Comparison of ENCODE assay signal across 13 cellular contexts in the genomic region with DNA sequence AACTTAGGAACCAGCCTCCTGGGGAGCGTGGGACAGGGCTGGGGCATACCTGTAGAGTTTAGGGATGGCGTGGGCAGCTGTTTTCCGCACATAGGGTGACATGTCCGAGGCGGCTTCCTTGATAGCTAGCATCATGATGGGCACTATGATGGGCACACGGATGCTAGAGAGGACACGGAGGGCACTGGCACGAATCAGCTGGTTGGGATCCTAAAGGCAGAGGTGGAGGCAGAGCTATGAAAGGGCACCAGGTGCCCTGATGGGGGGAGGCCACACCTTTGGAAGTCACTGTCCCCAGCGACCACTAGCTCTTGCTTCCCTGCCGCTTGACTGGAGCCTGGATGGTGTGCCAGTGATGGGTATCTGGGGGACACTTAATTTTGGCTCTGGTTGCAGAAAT. TPM values are rescaled to one million over a fixed set of nuclear protein-coding genes. Genes with fewer than 3 reads are reported as not detected.
A peak's percentile ranks its signal among the peaks of the same experiment; 100 is the strongest.
DNase-seq lines count a peak whose midpoint lies in the region; ATAC-seq and TF ChIP-seq lines count a peak whose summit lies in the region.
"Had no signal": no experiment of that assay in that cellular context is flagged by ENCODE, and none has a peak within 500 bp of the region (broad histone marks: within the 10 kb centered on the region; RNA-seq: fewer than 3 reads in every experiment).

No MANE protein-coding gene starts in this region.

- peaks cover 8% of the 10 kb centered on the region for H3K4me1 ChIP-seq in CD8-positive, alpha-beta memory T cell (ENCODE audit: insufficient read depth, low read length)
- H3K4me1 ChIP-seq in HUES6 (ENCODE audit: control insufficient read depth, insufficient read depth, low read length) = peaks cover 12% of the 10 kb centered on the region
- H3K4me1 ChIP-seq: foreskin keratinocyte had no signal

- no peak for TF ChIP-seq POLR2A in lower leg skin (IDR thresholded peaks at IDR 0.05)

- peak overlapping the region in 4 of 8 donors; percentile 91 to 95 (median 92) for H3K27ac Mint-ChIP-seq in CD8-positive, alpha-beta memory T cell
- H3K27ac Mint-ChIP-seq in activated naive CD8-positive, alpha-beta T cell treated with anti-CD3 and anti-CD28 coated beads, Interleukin-2, amount 50 U/mL, for 24 hours = peak overlapping the region; percentile 62
- H3K27ac Mint-ChIP-seq in mesothelial cell of epicardium = no peak overlapping the region

- no peaks in the 10 kb centered on the region for H3K36me3 ChIP-seq in CD8-positive, alpha-beta memory T cell (ENCODE audit: insufficient read depth, low read length)
- peaks cover 8% of the 10 kb centered on the region; the same call in 1 of the 2 replicates for H3K36me3 ChIP-seq in HUES6 (ENCODE audit: control insufficient read depth, insufficient read depth, low read length)
- H3K36me3 ChIP-seq: ovary had no signal

- POLR2A ChIA-PET in CD8-positive, alpha-beta memory T cell (lab: Charles Lee) = interaction anchor here (1.6 to 2.3 kb wide), 2 partner anchors 69 to 128 kb away, joined by 9 to 19 read pairs; a partner anchor contains a TSS

- ATAC-seq in activated naive CD8-positive, alpha-beta T cell treated with anti-CD3 and anti-CD28 coated beads, Interleukin-2, amount 50 U/mL, for 24 hours = no peak
- ATAC-seq: HCT116 had no signal

- no peaks in the 10 kb centered on the region for H3K27me3 ChIP-seq in CD8-positive, alpha-beta memory T cell (ENCODE audit: insufficient read depth, low read length, poor library complexity, severe bottlenecking)
- peaks cover 18% of the 10 kb centered on the region for H3K27me3 ChIP-seq in HUES6 (ENCODE audit: control insufficient read depth, insufficient read depth, low read length)
- H3K27me3 ChIP-seq: ovary had no signal

- no peaks in the 10 kb centered on the region for H3K9me3 ChIP-seq in CD8-positive, alpha-beta memory T cell (ENCODE audit: low read length)
- no peaks in the 10 kb centered on the region for H3K9me3 ChIP-seq in HUES6 (ENCODE audit: control insufficient read depth, insufficient read depth, low read depth, low read length)
- H3K9me3 ChIP-seq: ovary had no signal

- H3K9me3 Mint-ChIP-seq in CD8-positive, alpha-beta memory T cell = no peaks in the 10 kb centered on the region
- H3K9me3 Mint-ChIP-seq in activated naive CD8-positive, alpha-beta T cell treated with anti-CD3 and anti-CD28 coated beads, Interleukin-2, amount 50 U/mL, for 24 hours = no peaks in the 10 kb centered on the region
- H3K9me3 Mint-ChIP-seq in mesothelial cell of epicardium = no peaks in the 10 kb centered on the region

- H3K9ac ChIP-seq in HUES6 (ENCODE audit: low read length) = peak overlapping the region; percentile 78

- 90 to 93% methylated on average over 10 of the region's 10 CpGs for WGBS in lower leg skin, 2 donors

- no peak overlapping the region for H3K27ac ChIP-seq in CD8-positive, alpha-beta memory T cell (ENCODE audit: low read depth, low read length)
- H3K27ac ChIP-seq in HUES6 (ENCODE audit: low read depth, low read length) = no peak overlapping the region
- H3K27ac ChIP-seq: foreskin keratinocyte, ovary had no signal

- CTCF ChIA-PET in CD8-positive, alpha-beta memory T cell (lab: Charles Lee) = interaction anchor here (1.2 to 3.0 kb wide), 4 partner anchors 8 to 139 kb away, joined by 3 to 11 read pairs (median 3); no protein-coding TSS in a partner anchor

- peak overlapping the region; percentile 90 to 95 (median 91) for H3K4me3 Mint-ChIP-seq in CD8-positive, alpha-beta memory T cell
- H3K4me3 Mint-ChIP-seq in activated naive CD8-positive, alpha-beta T cell treated with anti-CD3 and anti-CD28 coated beads, Interleukin-2, amount 50 U/mL, for 24 hours = peak overlapping the region; percentile 83
- H3K4me3 Mint-ChIP-seq in mesothelial cell of epicardium = peak overlapping the region; percentile 87

- DNase-seq in CD8-positive, alpha-beta memory T cell = no peak
- DNase-seq in activated naive CD8-positive, alpha-beta T cell treated with anti-CD3 and anti-CD28 coated beads, Interleukin-2, amount 50 U/mL, for 24 hours = no peak
- DNase-seq in mesothelial cell of epicardium (ENCODE audit: low spot score in 2 of 2, unreplicated experiment in 2 of 2) (no peak), RKO (ENCODE audit: low spot score) (no peak), T-helper 9 cell (no peak), lower leg skin (ENCODE audit: low spot score in 2 of 2) (no peak)
- no peak for DNase-seq in effector CD8-positive, alpha-beta T cell (lab: John Stamatoyannopoulos, UW)
- DNase-seq: foreskin keratinocyte; NCI-H1930; stimulated activated CD4-positive, alpha-beta T cell treated with anti-CD3 and anti-CD28 coated beads, Interleukin-2, amount 100 ng/mL, for 24 hours had no signal

- peak overlapping the region; percentile 65 for H3K4me3 ChIP-seq in CD8-positive, alpha-beta memory T cell (ENCODE audit: low read length)
- H3K4me3 ChIP-seq in HUES6 (ENCODE audit: low read depth, low read length) (peak overlapping the region; percentile 81), lower leg skin (ENCODE audit: low read depth, poor library complexity, severe bottlenecking) (no peak overlapping the region)

- H3K27me3 Mint-ChIP-seq in CD8-positive, alpha-beta memory T cell = peaks cover 3 to 11% of the 10 kb centered on the region in 2 donors
- H3K27me3 Mint-ChIP-seq in activated naive CD8-positive, alpha-beta T cell treated with anti-CD3 and anti-CD28 coated beads, Interleukin-2, amount 50 U/mL, for 24 hours = peaks cover 4% of the 10 kb centered on the region
- H3K27me3 Mint-ChIP-seq in mesothelial cell of epicardium (ENCODE audit: low read depth) = peaks cover 79% of the 10 kb centered on the region

- peaks cover 9 to 15% (median 14%) of the 10 kb centered on the region in 3 donors for H3K4me1 Mint-ChIP-seq in CD8-positive, alpha-beta memory T cell
- peaks cover 11% of the 10 kb centered on the region for H3K4me1 Mint-ChIP-seq in activated naive CD8-positive, alpha-beta T cell treated with anti-CD3 and anti-CD28 coated beads, Interleukin-2, amount 50 U/mL, for 24 hours
- H3K4me1 Mint-ChIP-seq in mesothelial cell of epicardium = peaks cover 13% of the 10 kb centered on the region

- peaks cover 0 to 4% (median 0%) of the 10 kb centered on the region in 3 donors for H3K36me3 Mint-ChIP-seq in CD8-positive, alpha-beta memory T cell
- no peaks in the 10 kb centered on the region for H3K36me3 Mint-ChIP-seq in activated naive CD8-positive, alpha-beta T cell treated with anti-CD3 and anti-CD28 coated beads, Interleukin-2, amount 50 U/mL, for 24 hours (ENCODE audit: low read depth)
- H3K36me3 Mint-ChIP-seq in mesothelial cell of epicardium = no peaks in the 10 kb centered on the region

- intact Hi-C loops in lower leg skin (cut with DNase I; ENCODE audit: low total_unique reads) = no loop called here

- TF ChIP-seq CTCF in mesothelial cell of epicardium (IDR thresholded peaks at IDR 0.05; ENCODE audit: unreplicated experiment) (no peak), lower leg skin (IDR thresholded peaks at IDR 0.05) (no peak)

RNA-seq across cellular contexts. Expression of a gene that starts 28.3 kb away (rescaled TPM):
- total RNA-seq in CD8-positive, alpha-beta memory T cell = under 1 TPM; 0.16 to 0.61 TPM
- not detected for polyA plus RNA-seq in CD8-positive, alpha-beta memory T cell
- total RNA-seq in mesothelial cell of epicardium (1.3 to 2.5 TPM (median 2.4 TPM) in 3 replicates), lower leg skin (1 to 10 TPM; 1.3 to 6.2 (median 2.4) TPM)

RNA-seq across cellular contexts. Expression of a gene that starts 34.2 kb away (rescaled TPM):
- total RNA-seq in CD8-positive, alpha-beta memory T cell = under 1 TPM; 0.44 TPM
- 1.2 TPM for polyA plus RNA-seq in CD8-positive, alpha-beta memory T cell
- 0.40 to 0.69 TPM (median 0.63 TPM) in 3 replicates for total RNA-seq in mesothelial cell of epicardium
- 1 to 10 TPM in 2 of 4 donors, under 1 TPM in 2; 0.15 to 2.9 (median 1.3) TPM for total RNA-seq in lower leg skin
- total RNA-seq: foreskin keratinocyte had no signal
- polyA plus RNA-seq: foreskin keratinocyte had no signal
